29 cellular contexts compared by ENCODE assay signal in the genomic region with DNA sequence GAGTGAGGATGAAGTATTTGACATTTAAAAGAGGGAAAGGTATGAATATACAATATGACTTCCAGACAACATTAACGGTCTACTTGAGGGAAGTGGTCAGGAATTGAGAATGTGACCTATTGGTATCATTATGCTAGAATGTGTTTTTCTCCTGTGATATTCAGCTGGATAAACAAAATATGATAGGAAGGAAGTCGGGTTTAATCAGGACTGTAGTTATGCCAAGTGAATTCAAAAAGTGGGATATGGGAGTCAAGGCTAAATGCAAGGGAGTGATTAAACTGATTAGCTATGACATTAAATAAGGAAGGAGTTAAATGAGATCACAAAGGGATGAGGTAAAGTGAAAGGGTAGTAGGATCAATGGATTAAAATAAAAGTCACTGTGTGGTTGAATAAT.
"Had no signal": no experiment of that assay in that cellular context is flagged by ENCODE, and none has a peak within 500 bp of the region (broad histone marks: within the 10 kb centered on the region; RNA-seq: fewer than 3 reads in every experiment).

No MANE protein-coding gene starts in this region.

- H3K4me1 ChIP-seq: neural progenitor cell, parathyroid adenoma, psoas muscle, sigmoid colon, suprapubic skin, testis, tibial artery, transverse colon, upper lobe of right lung, vagina had no signal

- H2AFZ ChIP-seq: neural progenitor cell, parathyroid adenoma had no signal

- H3K9me3 ChIP-seq: ovary, psoas muscle, right lobe of liver, sigmoid colon, spleen, suprapubic skin, testis, tibial artery, transverse colon, upper lobe of right lung, vagina had no signal

- DNase-seq: naive thymus-derived CD4-positive, alpha-beta T cell; natural killer cell; occipital lobe; ovary; posterior cingulate gyrus; psoas muscle; right cardiac atrium; right lobe of liver; sigmoid colon; spleen; stimulated activated CD4-positive, alpha-beta T cell treated with anti-CD3 and anti-CD28 coated beads, Interleukin-12 subunit alpha, Interleukin-12 subunit beta, amount 100 ng/mL, for 4 hours; stimulated activated CD4-positive, alpha-beta T cell treated with anti-CD3 and anti-CD28 coated beads, Interleukin-1b, Interleukin-23, amount 100 ng/mL, for 48 hours; stimulated activated CD4-positive, alpha-beta T cell treated with anti-CD3 and anti-CD28 coated beads, Interleukin-4, amount 100 ng/mL, for 1 hour; stimulated activated CD4-positive, alpha-beta T cell treated with anti-CD3 and anti-CD28 coated beads, Interleukin-4, amount 100 ng/mL, for 4 hours; stimulated activated CD8-positive, alpha-beta memory T cell treated with anti-CD3 and anti-CD28 coated beads, Interleukin-4, amount 100 ng/mL, for 48 hours; stimulated activated naive CD4-positive, alpha-beta T cell; stimulated activated naive CD8-positive, alpha-beta T cell treated with anti-CD3 and anti-CD28 coated beads, Interleukin-15, amount 100 ng/mL, for 72 hours; stimulated activated naive CD8-positive, alpha-beta T cell treated with anti-CD3 and anti-CD28 coated beads, Interleukin-15, Interleukin-2, amounts not matched to agents 100 U/mL and 50 U/mL, for 24 hours; substantia nigra; testis; tibial artery; transverse colon; upper lobe of right lung had no signal

- H3K79me2 ChIP-seq: parathyroid adenoma had no signal

- H3K27ac ChIP-seq: neural progenitor cell, ovary, parathyroid adenoma, psoas muscle, right lobe of liver, sigmoid colon, suprapubic skin, testis, tibial artery, transverse colon, upper lobe of right lung, vagina had no signal

- H3K4me3 ChIP-seq: neural progenitor cell, ovary, psoas muscle, right lobe of liver, sigmoid colon, smooth muscle cell, spleen, suprapubic skin, testis, tibial artery, transverse colon, upper lobe of right lung, vagina had no signal

- H3K9ac ChIP-seq: neural progenitor cell, parathyroid adenoma had no signal

- H3K27me3 ChIP-seq: neural progenitor cell, ovary, right lobe of liver, sigmoid colon, spleen, suprapubic skin, testis, tibial artery, transverse colon, upper lobe of right lung, vagina had no signal

- H3K36me3 ChIP-seq: ovary, right lobe of liver had no signal

- H3K4me2 ChIP-seq: neural progenitor cell, smooth muscle cell had no signal

- ATAC-seq: naive thymus-derived CD4-positive, alpha-beta T cell; natural killer cell; psoas muscle; right cardiac atrium; right lobe of liver; stimulated activated memory B cell treated with anti-CD40 and anti-IgM and Interleukin-4, amounts not matched to agents 10 μg/mL and 1 μg/mL and 100 μg/mL, for 72 hours; stimulated activated naive CD8-positive, alpha-beta T cell treated with anti-CD3 and anti-CD28 coated beads, Interleukin-15, amount 100 ng/mL, for 72 hours; stimulated activated naive CD8-positive, alpha-beta T cell treated with anti-CD3 and anti-CD28 coated beads, Interleukin-15, Interleukin-2, amounts not matched to agents 100 U/mL and 50 U/mL, for 24 hours; upper lobe of right lung had no signal
